In the genomic region with DNA sequence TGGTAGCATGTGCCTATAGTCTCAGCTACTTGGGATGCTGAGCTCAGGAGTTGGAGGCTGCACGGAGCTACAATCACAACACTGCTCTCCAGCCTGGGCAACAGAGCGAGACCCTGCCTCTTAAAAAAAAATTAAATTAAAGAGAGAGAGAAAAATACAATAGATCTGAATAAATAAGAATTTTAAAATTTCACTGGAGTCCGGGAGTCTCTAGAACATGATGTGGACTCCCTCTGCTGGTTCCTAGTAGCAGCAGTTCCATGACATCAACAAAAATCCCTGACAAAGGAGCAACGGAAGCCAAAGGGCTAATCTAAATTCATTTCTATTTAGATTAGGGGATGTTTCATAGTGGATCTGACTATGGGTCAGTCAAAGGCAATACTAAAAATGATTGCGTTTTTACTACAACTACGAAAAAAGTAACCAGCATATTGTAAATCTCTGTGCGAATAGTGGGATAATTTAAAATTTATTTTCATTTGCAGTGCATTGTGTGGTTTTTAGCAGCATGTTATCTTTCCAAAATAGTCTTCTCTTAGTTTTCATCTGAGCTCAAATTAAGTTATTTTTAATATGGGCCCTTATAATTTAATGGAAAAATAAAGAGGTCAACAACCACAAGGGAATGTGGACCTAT, we compare ENCODE assay signal across 9 cellular contexts. TPM values are rescaled to one million over a fixed set of nuclear protein-coding genes. Genes with fewer than 3 reads are reported as not detected.
DNase-seq lines count a peak whose midpoint lies in the region; ATAC-seq and TF ChIP-seq lines count a peak whose summit lies in the region.
"Had no signal": no experiment of that assay in that cellular context is flagged by ENCODE, and none has a peak within 500 bp of the region (broad histone marks: within the 10 kb centered on the region; RNA-seq: fewer than 3 reads in every experiment).

No MANE protein-coding gene starts in this region.

- peaks cover 59% of the 10 kb centered on the region for H3K79me2 ChIP-seq in osteoblast (ENCODE audit: insufficient read depth, low read length)

- no peaks in the 10 kb centered on the region for H3K4me1 Mint-ChIP-seq in endodermal cell
- peaks cover 21% of the 10 kb centered on the region in 2 donors for H3K4me1 Mint-ChIP-seq in natural killer cell
- H3K4me1 Mint-ChIP-seq in activated CD4-positive, alpha-beta T cell treated with anti-CD3 and anti-CD28 coated beads, Interleukin-2, amount 10 ng/mL, durations not matched to agents 24 days and 14 days = peaks cover 13% of the 10 kb centered on the region

- H3K27me3 Mint-ChIP-seq in endodermal cell (ENCODE audit: insufficient read depth) = no peaks in the 10 kb centered on the region
- H3K27me3 Mint-ChIP-seq in natural killer cell (ENCODE audit: low read depth in 2 of 2) = no peaks in the 10 kb centered on the region
- no peaks in the 10 kb centered on the region for H3K27me3 Mint-ChIP-seq in activated CD4-positive, alpha-beta T cell treated with anti-CD3 and anti-CD28 coated beads, Interleukin-2, amount 10 ng/mL, durations not matched to agents 24 days and 14 days
- H3K27me3 Mint-ChIP-seq: memory B cell had no signal

- H3K4me2 ChIP-seq in osteoblast (ENCODE audit: insufficient read depth, low read length) = peak overlapping the region; percentile 26

- H3K27ac ChIP-seq in endodermal cell (ENCODE audit: low read depth, low read length) = no peak overlapping the region
- peak overlapping the region; percentile 15 for H3K27ac ChIP-seq in osteoblast (ENCODE audit: low read depth, low read length)

- H3K4me1 ChIP-seq in endodermal cell (ENCODE audit: control insufficient read depth, insufficient read depth, low read length) (no peaks in the 10 kb centered on the region), osteoblast (ENCODE audit: insufficient read depth, low read length) (no peaks in the 10 kb centered on the region)

- WGBS in endodermal cell (ENCODE audit: insufficient coverage in 1 of 2, insufficient read length in 1 of 2), 2 experiments = 88 to 89% methylated on average over 4 to 6 of the region's 7 CpGs

- H3K27me3 ChIP-seq in endodermal cell (ENCODE audit: control insufficient read depth, insufficient read depth, low read length, poor library complexity, severe bottlenecking) = no peaks in the 10 kb centered on the region
- no peaks in the 10 kb centered on the region for H3K27me3 ChIP-seq in osteoblast (ENCODE audit: insufficient read depth, low read length)

- DNase-seq in GM10266 (ENCODE audit: extremely low spot score) (no peak), NCI-H2227 treated with DMSO at 0.1 percent for 48 hours (lab: John Stamatoyannopoulos, UW) (peak; percentile 1), endodermal cell (peak; percentile 55), osteoblast (ENCODE audit: insufficient read length, low spot score, missing footprints) (peak; percentile 57), natural killer cell (no peak), SKM-1 treated with dmso at 0.1 percent for 144 hours (lab: John Stamatoyannopoulos, UW; ENCODE audit: unreplicated experiment) (no peak)
- DNase-seq in stimulated activated CD4-positive, alpha-beta T cell treated with anti-CD3 and anti-CD28 coated beads, Interleukin-4, amount 100 ng/mL, for 24 hours = no peak
- no peak for DNase-seq in activated CD4-positive, alpha-beta T cell treated with anti-CD3 and anti-CD28 coated beads, Interleukin-2, amount 10 ng/mL, durations not matched to agents 24 days and 14 days

- no peak overlapping the region for H3K4me3 Mint-ChIP-seq in endodermal cell
- no peak overlapping the region for H3K4me3 Mint-ChIP-seq in natural killer cell
- H3K4me3 Mint-ChIP-seq in activated CD4-positive, alpha-beta T cell treated with anti-CD3 and anti-CD28 coated beads, Interleukin-2, amount 10 ng/mL, durations not matched to agents 24 days and 14 days = no peak overlapping the region
- H3K4me3 Mint-ChIP-seq: memory B cell had no signal

- H4K20me1 ChIP-seq in osteoblast (ENCODE audit: insufficient read depth, low read length) = no peaks in the 10 kb centered on the region

- H3K36me3 Mint-ChIP-seq in endodermal cell (ENCODE audit: low read depth) = peaks cover 12% of the 10 kb centered on the region
- no peaks in the 10 kb centered on the region for H3K36me3 Mint-ChIP-seq in natural killer cell
- H3K36me3 Mint-ChIP-seq in activated CD4-positive, alpha-beta T cell treated with anti-CD3 and anti-CD28 coated beads, Interleukin-2, amount 10 ng/mL, durations not matched to agents 24 days and 14 days (ENCODE audit: low read depth) = peaks cover 17% of the 10 kb centered on the region

- H3K36me3 ChIP-seq in endodermal cell (ENCODE audit: control insufficient read depth, insufficient read depth, low read length) (peaks cover 14% of the 10 kb centered on the region), osteoblast (ENCODE audit: insufficient read depth, low read length) (peaks cover 7% of the 10 kb centered on the region)

- TF ChIP-seq CTCF in GM10266 (IDR thresholded peaks at IDR 0.05; ENCODE audit: control insufficient read depth, insufficient read depth, low read depth, missing control alignments) = peak; percentile 37
- TF ChIP-seq CTCF in endodermal cell (conservative IDR thresholded peaks at IDR 0.05) = peak; percentile 81
- TF ChIP-seq CTCF in osteoblast (IDR thresholded peaks at IDR 0.05; ENCODE audit: extremely low read depth, low read depth, low read length) = peak; percentile 82
- no peak for TF ChIP-seq CTCF in natural killer cell (IDR thresholded peaks at IDR 0.05)

- H3K9me3 ChIP-seq in endodermal cell (ENCODE audit: control insufficient read depth, low read length) = peaks cover 6% of the 10 kb centered on the region
- H3K9me3 ChIP-seq in osteoblast (ENCODE audit: low read depth, low read length) = no peaks in the 10 kb centered on the region

- H3K27ac Mint-ChIP-seq in endodermal cell = no peak overlapping the region
- no peak overlapping the region for H3K27ac Mint-ChIP-seq in natural killer cell
- no peak overlapping the region for H3K27ac Mint-ChIP-seq in activated CD4-positive, alpha-beta T cell treated with anti-CD3 and anti-CD28 coated beads, Interleukin-2, amount 10 ng/mL, durations not matched to agents 24 days and 14 days
- H3K27ac Mint-ChIP-seq: memory B cell had no signal

- no peak overlapping the region for H3K4me3 ChIP-seq in endodermal cell (ENCODE audit: low read length)
- H3K4me3 ChIP-seq in osteoblast (ENCODE audit: insufficient read depth, low read length) = no peak overlapping the region

- no peak overlapping the region for H3K9ac ChIP-seq in endodermal cell (ENCODE audit: extremely low read depth, low read length, poor library complexity, severe bottlenecking)

- intact Hi-C loops in natural killer cell (cut with micrococcal nuclease) = no loop called here
- intact Hi-C loops in activated CD4-positive, alpha-beta T cell treated with anti-CD3 and anti-CD28 coated beads, Interleukin-2, amount 10 ng/mL, durations not matched to agents 24 days and 14 days (cut with micrococcal nuclease) = loop anchor here (10.0 kb wide), 2 partner anchors 266 to 616 kb away; no protein-coding TSS in a partner anchor

- ATAC-seq in natural killer cell = no peak

- H2AFZ ChIP-seq in osteoblast (ENCODE audit: low read length) = peak overlapping the region; percentile 30

- H3K9me3 Mint-ChIP-seq in endodermal cell (no peaks in the 10 kb centered on the region), natural killer cell (no peaks in the 10 kb centered on the region)
- no peaks in the 10 kb centered on the region for H3K9me3 Mint-ChIP-seq in activated CD4-positive, alpha-beta T cell treated with anti-CD3 and anti-CD28 coated beads, Interleukin-2, amount 10 ng/mL, durations not matched to agents 24 days and 14 days
- H3K9me3 Mint-ChIP-seq: memory B cell had no signal

RNA-seq across cellular contexts. Expression of a gene that starts 6.7 kb away (rescaled TPM):
- 10 to 100 TPM; 16.1 to 19.3 TPM for total RNA-seq in endodermal cell
- polyA plus RNA-seq in endodermal cell (2013, experiment 1 of 2) = 21.9 TPM
- 20.0 TPM for polyA plus RNA-seq in endodermal cell (2013, experiment 2 of 2)
- 15.6 and 16.8 TPM in 2 replicates for total RNA-seq in osteoblast
- total RNA-seq in natural killer cell = 10 to 100 TPM in 2 of 3 donors, 1 to 10 TPM in 1; 9.9 to 16.7 (median 16.4) TPM
- total RNA-seq in activated CD4-positive, alpha-beta T cell treated with anti-CD3 and anti-CD28 coated beads, Interleukin-2, amount 10 ng/mL, durations not matched to agents 24 days and 14 days = 34.2 and 36.2 TPM in 2 replicates

RNA-seq across cellular contexts. Expression of a gene that starts 39.4 kb away (rescaled TPM):
- total RNA-seq in endodermal cell = 10 to 100 TPM; 11.8 to 14.8 TPM
- polyA plus RNA-seq in endodermal cell (2013, experiment 1 of 2) = 11.6 TPM
- polyA plus RNA-seq in endodermal cell (2013, experiment 2 of 2) = 13.8 TPM
- 38.7 and 41.5 TPM in 2 replicates for total RNA-seq in osteoblast
- 10 to 100 TPM in 1 of 3 donors, 1 to 10 TPM in 2; 8.5 to 10.5 (median 9.3) TPM for total RNA-seq in natural killer cell
- 2.6 and 2.9 TPM in 2 replicates for total RNA-seq in activated CD4-positive, alpha-beta T cell treated with anti-CD3 and anti-CD28 coated beads, Interleukin-2, amount 10 ng/mL, durations not matched to agents 24 days and 14 days

Comparison
In these comparisons a context has a peak if more than half of its experiments do, and no peak if none do; other contexts are left out.
1. DNase-seq: peak in NCI-H2227 treated with DMSO at 0.1 percent for 48 hours (single experiment), endodermal cell (single experiment) and osteoblast (single experiment); none in GM10266 (single experiment), natural killer cell (single experiment), stimulated activated CD4-positive, alpha-beta T cell treated with anti-CD3 and anti-CD28 coated beads, Interleukin-4, amount 100 ng/mL, for 24 hours (single experiment), SKM-1 treated with dmso at 0.1 percent for 144 hours (single experiment) and activated CD4-positive, alpha-beta T cell treated with anti-CD3 and anti-CD28 coated beads, Interleukin-2, amount 10 ng/mL, durations not matched to agents 24 days and 14 days (single experiment).